ENCODE assay signal across 8 cellular contexts in genomic region chr11:77047007-77047927, GRCh38. TPM values are rescaled to one million over a fixed set of nuclear protein-coding genes. Genes with fewer than 3 reads are reported as not detected.
DNase-seq lines count a peak whose midpoint lies in the region; ATAC-seq and TF ChIP-seq lines count a peak whose summit lies in the region.

No MANE protein-coding gene starts in this region.

- H3K36me3 Mint-ChIP-seq in T-cell, result no peaks in the 10 kb centered on the region

- peak overlapping the region; percentile 5 for H3K27ac ChIP-seq in hepatocyte

- peak; percentile 83 for ATAC-seq in HG02798 (IDR thresholded peaks at IDR 0.05; ENCODE audit: poor library complexity, unreplicated experiment)
- peak; percentile 87 to 91 (median 90) for ATAC-seq in T-cell (replicated peaks in 1 of 4)

- H3K36me3 ChIP-seq in hepatocyte (replicated peaks; ENCODE audit: insufficient read depth, low read depth), result no peaks in the 10 kb centered on the region

- peaks cover 6% of the 10 kb centered on the region for H3K27me3 ChIP-seq in hepatocyte

- H3K4me3 ChIP-seq in GM12875 (ENCODE audit: low read depth, low read length) (no peak overlapping the region), astrocyte of the cerebellum (ENCODE audit: low read depth, low read length) (peak overlapping the region; percentile 40), hepatocyte (peak overlapping the region; percentile 13)

- peaks cover 12 to 17% of the 10 kb centered on the region in 2 donors for H3K27me3 Mint-ChIP-seq in T-cell

- TF ChIP-seq CTCF in GM12875 (IDR thresholded peaks at IDR 0.05; ENCODE audit: borderline replicate concordance, insufficient read depth, low read depth, low read length), result peak; percentile 42; the same call in 1 of the 2 replicates
- peak; percentile 66 for TF ChIP-seq CTCF in astrocyte of the cerebellum (IDR thresholded peaks at IDR 0.05; ENCODE audit: low read depth, low read length, missing control alignments)
- TF ChIP-seq CTCF in hepatocyte (IDR thresholded peaks at IDR 0.05; ENCODE audit: poor library complexity), result peak; percentile 76

- intact Hi-C loops in posterior vena cava (cut with DNase I), result loop anchor here (5.0 to 10.0 kb wide), 2 partner anchors 45 to 138 kb away; no protein-coding TSS in a partner anchor

- H3K9me2 ChIP-seq in hepatocyte (replicated peaks; ENCODE audit: insufficient read depth), result no peaks in the 10 kb centered on the region

- WGBS in hepatocyte (ENCODE audit: low lambda C conversion rate, missing lambda C conversion rate), result 16% methylated on average over 15 of the region's 15 CpGs

- H3K9me3 Mint-ChIP-seq in T-cell, result no peaks in the 10 kb centered on the region

- in situ Hi-C loops in astrocyte of the cerebellum (cut with HindIII; ENCODE audit: low sequenced_read_pairs), result no loop called here

- peak overlapping the region; percentile 19 to 50 for H3K27ac Mint-ChIP-seq in T-cell

- peaks cover 10 to 13% (median 13%) of the 10 kb centered on the region in 3 donors for H3K4me1 Mint-ChIP-seq in T-cell

- H3K4me3 Mint-ChIP-seq in T-cell, result peak overlapping the region; percentile 66 to 74 (median 67)

- H4K20me1 ChIP-seq in hepatocyte (ENCODE audit: insufficient read depth, poor library complexity, severe bottlenecking), result no peaks in the 10 kb centered on the region

- no peaks in the 10 kb centered on the region for H3K79me2 ChIP-seq in hepatocyte

- DNase-seq in NCI-H1436 treated with DMSO at 0.1 percent for 48 hours (lab: John Stamatoyannopoulos, UW) (peak; percentile 70), T-cell (peak; percentile 25 to 88 (median 80)), astrocyte of the cerebellum (ENCODE audit: low read depth) (peak; percentile 92), hepatocyte (ENCODE audit: low spot score) (peak; percentile 93), retina (peak; percentile 83), posterior vena cava (ENCODE audit: low spot score) (no peak)

- CTCF ChIA-PET in T-cell (lab: Charles Lee), result interaction anchor here (0.6 to 2.7 kb wide), 25 partner anchors 11 to 1527 kb away, joined by 3 to 79 read pairs (median 5); partner anchors contain the start of genes B3GNT6 (in 1 of the 2), CAPN5 (in 1 of the 2) and NARS2 (in 1 of the 2)

- peak overlapping the region; percentile 31 for H2AFZ ChIP-seq in hepatocyte

- H3K9me3 ChIP-seq in hepatocyte (ENCODE audit: low read depth), result no peaks in the 10 kb centered on the region

- POLR2A ChIA-PET in T-cell (lab: Charles Lee), result interaction anchor here (0.6 to 1.2 kb wide), 8 partner anchors 19 to 1156 kb away, joined by 3 to 11 read pairs (median 6); partner anchors contain the start of genes CAPN5 (in 1 of the 2) and INTS4 (in 1 of the 2)

- H3K4me1 ChIP-seq in hepatocyte (ENCODE audit: insufficient read depth), result no peaks in the 10 kb centered on the region

- H3K4me2 ChIP-seq in hepatocyte, result peak overlapping the region; percentile 72

RNA-seq across cellular contexts. Expression of gene B3GNT6, which starts 13.1 kb away (rescaled TPM):
- total RNA-seq in T-cell (under 1 TPM in 1 of 5 donors, not detected in 4; 0.19 TPM), hepatocyte (0.12 and 0.33 TPM in 2 replicates), posterior vena cava (not detected)
- polyA plus RNA-seq in hepatocyte, result not detected in 2 replicates

RNA-seq across cellular contexts. Expression of gene CAPN5, which starts 19.5 kb away (rescaled TPM):
- total RNA-seq in T-cell, result 1 to 10 TPM; 3.1 to 6.4 (median 4.0) TPM
- total RNA-seq in hepatocyte, result 25.2 and 29.1 TPM in 2 replicates
- 28.8 and 34.6 TPM in 2 replicates for polyA plus RNA-seq in hepatocyte
- 10 to 100 TPM; 14.4 to 23.4 TPM for total RNA-seq in posterior vena cava

RNA-seq across cellular contexts. Expression of gene OMP, which starts 55.4 kb away (rescaled TPM):
- total RNA-seq in T-cell (under 1 TPM in 1 of 5 donors, not detected in 4; 0.79 TPM), hepatocyte (not detected in 2 replicates), posterior vena cava (under 1 TPM in 1 of 2 donors, not detected in 1; 0.76 TPM)
- 0.47 TPM in 1 of 2 replicates, not detected in the other for polyA plus RNA-seq in hepatocyte
